Comparison of ENCODE assay signal across 1 cellular context in the genomic region with DNA sequence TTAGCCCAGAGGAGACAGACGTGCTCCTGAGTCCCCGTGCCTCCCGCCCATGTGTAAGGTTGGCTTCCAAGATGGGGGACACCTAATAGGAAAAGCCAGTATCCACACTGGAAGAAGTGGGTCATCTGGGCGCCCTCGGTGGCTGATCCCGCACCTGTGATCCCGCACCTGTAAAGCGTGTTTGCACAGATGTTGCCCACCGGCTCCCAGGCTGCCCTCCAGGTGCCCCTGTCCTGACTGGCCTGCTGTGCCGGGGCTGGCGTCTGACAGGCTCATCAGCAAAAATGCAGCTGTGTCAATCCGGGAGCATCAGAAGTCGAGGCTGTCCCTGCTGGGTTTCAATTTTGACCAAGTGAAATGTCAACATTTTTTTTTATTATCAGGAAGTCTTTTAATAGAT.
TF ChIP-seq lines count a peak whose summit lies in the region.

No MANE protein-coding gene starts in this region.

TF ChIP-seq in GM23338, 12 proteins besides CTCF, POLR2A, EP300 and RAD21 (continued from another document):
- TF ChIP-seq, protein P1, sequence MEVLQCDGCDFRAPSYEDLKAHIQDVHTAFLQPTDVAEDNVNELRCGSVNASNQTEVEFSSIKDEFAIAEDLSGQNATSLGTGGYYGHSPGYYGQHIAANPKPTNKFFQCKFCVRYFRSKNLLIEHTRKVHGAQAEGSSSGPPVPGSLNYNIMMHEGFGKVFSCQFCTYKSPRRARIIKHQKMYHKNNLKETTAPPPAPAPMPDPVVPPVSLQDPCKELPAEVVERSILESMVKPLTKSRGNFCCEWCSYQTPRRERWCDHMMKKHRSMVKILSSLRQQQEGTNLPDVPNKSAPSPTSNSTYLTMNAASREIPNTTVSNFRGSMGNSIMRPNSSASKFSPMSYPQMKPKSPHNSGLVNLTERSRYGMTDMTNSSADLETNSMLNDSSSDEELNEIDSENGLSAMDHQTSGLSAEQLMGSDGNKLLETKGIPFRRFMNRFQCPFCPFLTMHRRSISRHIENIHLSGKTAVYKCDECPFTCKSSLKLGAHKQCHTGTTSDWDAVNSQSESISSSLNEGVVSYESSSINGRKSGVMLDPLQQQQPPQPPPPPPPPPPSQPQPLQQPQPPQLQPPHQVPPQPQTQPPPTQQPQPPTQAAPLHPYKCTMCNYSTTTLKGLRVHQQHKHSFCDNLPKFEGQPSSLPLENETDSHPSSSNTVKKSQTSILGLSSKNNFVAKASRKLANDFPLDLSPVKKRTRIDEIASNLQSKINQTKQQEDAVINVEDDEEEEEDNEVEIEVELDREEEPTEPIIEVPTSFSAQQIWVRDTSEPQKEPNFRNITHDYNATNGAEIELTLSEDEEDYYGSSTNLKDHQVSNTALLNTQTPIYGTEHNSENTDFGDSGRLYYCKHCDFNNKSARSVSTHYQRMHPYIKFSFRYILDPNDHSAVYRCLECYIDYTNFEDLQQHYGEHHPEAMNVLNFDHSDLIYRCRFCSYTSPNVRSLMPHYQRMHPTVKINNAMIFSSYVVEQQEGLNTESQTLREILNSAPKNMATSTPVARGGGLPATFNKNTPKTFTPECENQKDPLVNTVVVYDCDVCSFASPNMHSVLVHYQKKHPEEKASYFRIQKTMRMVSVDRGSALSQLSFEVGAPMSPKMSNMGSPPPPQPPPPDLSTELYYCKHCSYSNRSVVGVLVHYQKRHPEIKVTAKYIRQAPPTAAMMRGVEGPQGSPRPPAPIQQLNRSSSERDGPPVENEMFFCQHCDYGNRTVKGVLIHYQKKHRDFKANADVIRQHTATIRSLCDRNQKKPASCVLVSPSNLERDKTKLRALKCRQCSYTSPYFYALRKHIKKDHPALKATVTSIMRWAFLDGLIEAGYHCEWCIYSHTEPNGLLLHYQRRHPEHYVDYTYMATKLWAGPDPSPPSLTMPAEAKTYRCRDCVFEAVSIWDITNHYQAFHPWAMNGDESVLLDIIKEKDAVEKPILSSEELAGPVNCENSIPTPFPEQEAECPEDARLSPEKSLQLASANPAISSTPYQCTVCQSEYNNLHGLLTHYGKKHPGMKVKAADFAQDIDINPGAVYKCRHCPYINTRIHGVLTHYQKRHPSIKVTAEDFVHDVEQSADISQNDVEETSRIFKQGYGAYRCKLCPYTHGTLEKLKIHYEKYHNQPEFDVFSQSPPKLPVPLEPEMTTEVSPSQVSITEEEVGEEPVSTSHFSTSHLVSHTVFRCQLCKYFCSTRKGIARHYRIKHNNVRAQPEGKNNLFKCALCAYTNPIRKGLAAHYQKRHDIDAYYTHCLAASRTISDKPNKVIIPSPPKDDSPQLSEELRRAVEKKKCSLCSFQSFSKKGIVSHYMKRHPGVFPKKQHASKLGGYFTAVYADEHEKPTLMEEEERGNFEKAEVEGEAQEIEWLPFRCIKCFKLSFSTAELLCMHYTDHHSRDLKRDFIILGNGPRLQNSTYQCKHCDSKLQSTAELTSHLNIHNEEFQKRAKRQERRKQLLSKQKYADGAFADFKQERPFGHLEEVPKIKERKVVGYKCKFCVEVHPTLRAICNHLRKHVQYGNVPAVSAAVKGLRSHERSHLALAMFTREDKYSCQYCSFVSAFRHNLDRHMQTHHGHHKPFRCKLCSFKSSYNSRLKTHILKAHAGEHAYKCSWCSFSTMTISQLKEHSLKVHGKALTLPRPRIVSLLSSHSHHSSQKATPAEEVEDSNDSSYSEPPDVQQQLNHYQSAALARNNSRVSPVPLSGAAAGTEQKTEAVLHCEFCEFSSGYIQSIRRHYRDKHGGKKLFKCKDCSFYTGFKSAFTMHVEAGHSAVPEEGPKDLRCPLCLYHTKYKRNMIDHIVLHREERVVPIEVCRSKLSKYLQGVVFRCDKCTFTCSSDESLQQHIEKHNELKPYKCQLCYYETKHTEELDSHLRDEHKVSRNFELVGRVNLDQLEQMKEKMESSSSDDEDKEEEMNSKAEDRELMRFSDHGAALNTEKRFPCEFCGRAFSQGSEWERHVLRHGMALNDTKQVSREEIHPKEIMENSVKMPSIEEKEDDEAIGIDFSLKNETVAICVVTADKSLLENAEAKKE (CRISPR knock-in tag; IDR thresholded peaks at IDR 0.05): no peak
- no peak for TF ChIP-seq JUNB (IDR thresholded peaks at IDR 0.05; ENCODE audit: unreplicated experiment)
- TF ChIP-seq ZNF114 (CRISPR knock-in tag; IDR thresholded peaks at IDR 0.05): no peak
- TF ChIP-seq NANOG (IDR thresholded peaks at IDR 0.05; ENCODE audit: borderline replicate concordance): no peak
- no peak for TF ChIP-seq ZNF331 (CRISPR knock-in tag; IDR thresholded peaks at IDR 0.05; ENCODE audit: low read depth)
- no peak for TF ChIP-seq CREB1 (CRISPR knock-in tag; IDR thresholded peaks at IDR 0.05; ENCODE audit: low read depth)
- TF ChIP-seq EZH2 (IDR thresholded peaks at IDR 0.05; ENCODE audit: low read depth, unreplicated experiment): no peak
